Comparison of ENCODE assay signal across 1 cellular context in the genomic region with DNA sequence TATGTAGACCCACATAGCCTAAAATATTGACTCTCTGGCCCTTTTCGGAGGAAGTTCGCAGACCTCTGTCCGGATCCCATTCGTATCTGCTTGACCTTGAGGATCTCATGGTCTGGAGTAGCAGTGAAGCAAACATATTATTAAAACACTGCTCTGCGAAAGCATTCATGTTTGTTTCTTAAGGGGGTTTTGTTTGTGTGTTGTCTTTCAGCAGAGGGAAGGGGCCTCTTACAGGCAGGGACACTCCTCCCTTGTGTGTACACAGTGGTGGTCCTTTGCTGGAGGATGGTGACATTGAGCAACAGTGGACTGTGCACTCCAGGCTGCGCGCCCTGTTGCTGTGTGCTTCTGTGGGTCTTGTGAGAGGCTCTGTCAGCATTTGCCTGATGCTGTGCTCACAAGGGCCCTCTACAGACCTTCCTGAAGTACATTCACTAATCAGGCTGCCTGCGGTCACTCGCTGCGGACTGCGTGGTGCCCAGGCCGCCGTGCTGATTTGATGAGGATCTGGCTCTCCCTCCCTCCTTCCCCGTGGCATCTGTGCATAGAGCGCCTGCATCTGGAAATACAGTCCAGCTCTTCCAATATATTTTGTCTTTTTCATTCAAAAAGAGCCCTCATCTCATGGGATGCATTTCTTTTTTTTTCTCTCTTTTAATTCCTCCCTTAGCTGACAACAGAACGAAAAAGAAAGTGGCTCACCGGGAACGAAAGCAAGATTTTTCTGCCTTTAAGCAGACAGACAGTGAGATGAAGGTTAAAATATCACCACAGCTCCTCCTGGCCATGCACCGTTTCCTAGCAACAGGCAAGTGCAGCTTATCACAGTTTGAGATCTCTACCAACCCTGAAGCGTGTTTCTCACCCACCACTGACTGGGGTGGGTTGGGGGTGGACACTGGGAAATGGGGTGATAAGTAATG.
A peak's percentile ranks its signal among the peaks of the same experiment; 100 is the strongest.
TF ChIP-seq lines count a peak whose summit lies in the region.

No MANE protein-coding gene starts in this region.

TF ChIP-seq in HepG2, 621 proteins besides CTCF, POLR2A, EP300 and RAD21 (continued from another document and continues in another):
- TF ChIP-seq, protein P1, sequence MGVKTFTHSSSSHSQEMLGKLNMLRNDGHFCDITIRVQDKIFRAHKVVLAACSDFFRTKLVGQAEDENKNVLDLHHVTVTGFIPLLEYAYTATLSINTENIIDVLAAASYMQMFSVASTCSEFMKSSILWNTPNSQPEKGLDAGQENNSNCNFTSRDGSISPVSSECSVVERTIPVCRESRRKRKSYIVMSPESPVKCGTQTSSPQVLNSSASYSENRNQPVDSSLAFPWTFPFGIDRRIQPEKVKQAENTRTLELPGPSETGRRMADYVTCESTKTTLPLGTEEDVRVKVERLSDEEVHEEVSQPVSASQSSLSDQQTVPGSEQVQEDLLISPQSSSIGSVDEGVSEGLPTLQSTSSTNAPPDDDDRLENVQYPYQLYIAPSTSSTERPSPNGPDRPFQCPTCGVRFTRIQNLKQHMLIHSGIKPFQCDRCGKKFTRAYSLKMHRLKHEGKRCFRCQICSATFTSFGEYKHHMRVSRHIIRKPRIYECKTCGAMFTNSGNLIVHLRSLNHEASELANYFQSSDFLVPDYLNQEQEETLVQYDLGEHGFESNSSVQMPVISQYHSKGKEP (CRISPR knock-in tag; IDR thresholded peaks at IDR 0.05): peak; percentile 36; the same call in 1 of the 2 replicates
- TF ChIP-seq CCAR2 (optimal IDR thresholded peaks at IDR 0.05; ENCODE audit: low read depth, low read length) (no peak), MEIS1 (CRISPR knock-in tag; IDR thresholded peaks at IDR 0.05; ENCODE audit: borderline replicate concordance) (0 out of 2 replicates have a peak, but pooled peaks have one; percentile 32), ZFP1 (CRISPR knock-in tag; IDR thresholded peaks at IDR 0.05) (peak; percentile 92; the same call in 1 of the 2 replicates), ELF4 (CRISPR knock-in tag; IDR thresholded peaks at IDR 0.05; ENCODE audit: borderline replicate concordance) (peak; percentile 49; the same call in 1 of the 2 replicates), MED13 (CRISPR knock-in tag; IDR thresholded peaks at IDR 0.05) (peak; percentile 72; the same call in 1 of the 2 replicates), ZSCAN31 (CRISPR knock-in tag; IDR thresholded peaks at IDR 0.05; ENCODE audit: low read depth) (peak; percentile 88), SMAD9 (CRISPR knock-in tag; IDR thresholded peaks at IDR 0.05) (no peak), CHD4 (IDR thresholded peaks at IDR 0.05; ENCODE audit: borderline replicate concordance, low read length) (no peak), ZNF446 (CRISPR knock-in tag; IDR thresholded peaks at IDR 0.05) (peak; percentile 50; the same call in 1 of the 2 replicates), MEF2D (CRISPR knock-in tag; IDR thresholded peaks at IDR 0.05) (peak; percentile 81), TSC22D2 (CRISPR knock-in tag; IDR thresholded peaks at IDR 0.05; ENCODE audit: borderline replicate concordance) (0 out of 2 replicates have a peak, but pooled peaks have one; percentile 89), ZNF335 (CRISPR knock-in tag; IDR thresholded peaks at IDR 0.05) (peak; percentile 89), ZZZ3 (CRISPR knock-in tag; IDR thresholded peaks at IDR 0.05; ENCODE audit: borderline replicate concordance) (no peak), ZNF678 (CRISPR knock-in tag; IDR thresholded peaks at IDR 0.05) (no peak), TCF7 (IDR thresholded peaks at IDR 0.05; ENCODE audit: low read depth) (peak; percentile 57), BRD4 (CRISPR knock-in tag; IDR thresholded peaks at IDR 0.05) (no peak), SMARCE1 (IDR thresholded peaks at IDR 0.05; ENCODE audit: borderline replicate concordance) (no peak), GTF2F1 (IDR thresholded peaks at IDR 0.05; ENCODE audit: low read length) (no peak), ZNF121 (CRISPR knock-in tag; IDR thresholded peaks at IDR 0.05) (peak; percentile 89), KMT2A (CRISPR knock-in tag; IDR thresholded peaks at IDR 0.05) (peak; percentile 90), DR1 (CRISPR knock-in tag; IDR thresholded peaks at IDR 0.05) (no peak), PPARG (CRISPR knock-in tag; conservative IDR thresholded peaks at IDR 0.05) (peak; percentile 4; the same call in 1 of the 2 replicates), ZNF326 (CRISPR knock-in tag; IDR thresholded peaks at IDR 0.05; ENCODE audit: borderline replicate concordance) (no peak), NR2C2 (CRISPR knock-in tag; IDR thresholded peaks at IDR 0.05; ENCODE audit: borderline replicate concordance) (peak; percentile 65; the same call in 1 of the 2 replicates), NFRKB (IDR thresholded peaks at IDR 0.05) (no peak), NCOA5 (CRISPR knock-in tag; IDR thresholded peaks at IDR 0.05) (no peak), KLF15 (CRISPR knock-in tag; IDR thresholded peaks at IDR 0.05; ENCODE audit: borderline replicate concordance) (no peak), HDAC6 (IDR thresholded peaks at IDR 0.05; ENCODE audit: low read depth, low read length) (no peak), HOXD1 (CRISPR knock-in tag; IDR thresholded peaks at IDR 0.05) (peak; percentile 72; the same call in 1 of the 2 replicates), REL (CRISPR knock-in tag; conservative IDR thresholded peaks at IDR 0.05) (peak; percentile 79; the same call in 1 of the 2 replicates), PCBP1 (IDR thresholded peaks at IDR 0.05; ENCODE audit: borderline replicate concordance, low read depth, low read length) (no peak), ZFP62 (CRISPR knock-in tag; IDR thresholded peaks at IDR 0.05) (no peak), SNRNP70 (IDR thresholded peaks at IDR 0.05; ENCODE audit: low read depth, low read length) (no peak), ZBTB7B (CRISPR knock-in tag; IDR thresholded peaks at IDR 0.05) (peak; percentile 100), ZIK1 (CRISPR knock-in tag; IDR thresholded peaks at IDR 0.05; ENCODE audit: borderline replicate concordance, low read depth) (0 out of 2 replicates have a peak, but pooled peaks have one; percentile 52)
- TF ChIP-seq, protein P2, sequence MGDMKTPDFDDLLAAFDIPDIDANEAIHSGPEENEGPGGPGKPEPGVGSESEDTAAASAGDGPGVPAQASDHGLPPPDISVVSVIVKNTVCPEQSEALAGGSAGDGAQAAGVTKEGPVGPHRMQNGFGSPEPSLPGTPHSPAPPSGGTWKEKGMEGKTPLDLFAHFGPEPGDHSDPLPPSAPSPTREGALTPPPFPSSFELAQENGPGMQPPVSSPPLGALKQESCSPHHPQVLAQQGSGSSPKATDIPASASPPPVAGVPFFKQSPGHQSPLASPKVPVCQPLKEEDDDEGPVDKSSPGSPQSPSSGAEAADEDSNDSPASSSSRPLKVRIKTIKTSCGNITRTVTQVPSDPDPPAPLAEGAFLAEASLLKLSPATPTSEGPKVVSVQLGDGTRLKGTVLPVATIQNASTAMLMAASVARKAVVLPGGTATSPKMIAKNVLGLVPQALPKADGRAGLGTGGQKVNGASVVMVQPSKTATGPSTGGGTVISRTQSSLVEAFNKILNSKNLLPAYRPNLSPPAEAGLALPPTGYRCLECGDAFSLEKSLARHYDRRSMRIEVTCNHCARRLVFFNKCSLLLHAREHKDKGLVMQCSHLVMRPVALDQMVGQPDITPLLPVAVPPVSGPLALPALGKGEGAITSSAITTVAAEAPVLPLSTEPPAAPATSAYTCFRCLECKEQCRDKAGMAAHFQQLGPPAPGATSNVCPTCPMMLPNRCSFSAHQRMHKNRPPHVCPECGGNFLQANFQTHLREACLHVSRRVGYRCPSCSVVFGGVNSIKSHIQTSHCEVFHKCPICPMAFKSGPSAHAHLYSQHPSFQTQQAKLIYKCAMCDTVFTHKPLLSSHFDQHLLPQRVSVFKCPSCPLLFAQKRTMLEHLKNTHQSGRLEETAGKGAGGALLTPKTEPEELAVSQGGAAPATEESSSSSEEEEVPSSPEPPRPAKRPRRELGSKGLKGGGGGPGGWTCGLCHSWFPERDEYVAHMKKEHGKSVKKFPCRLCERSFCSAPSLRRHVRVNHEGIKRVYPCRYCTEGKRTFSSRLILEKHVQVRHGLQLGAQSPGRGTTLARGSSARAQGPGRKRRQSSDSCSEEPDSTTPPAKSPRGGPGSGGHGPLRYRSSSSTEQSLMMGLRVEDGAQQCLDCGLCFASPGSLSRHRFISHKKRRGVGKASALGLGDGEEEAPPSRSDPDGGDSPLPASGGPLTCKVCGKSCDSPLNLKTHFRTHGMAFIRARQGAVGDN (CRISPR knock-in tag; IDR thresholded peaks at IDR 0.05): peak; percentile 92
- TF ChIP-seq, protein P3, sequence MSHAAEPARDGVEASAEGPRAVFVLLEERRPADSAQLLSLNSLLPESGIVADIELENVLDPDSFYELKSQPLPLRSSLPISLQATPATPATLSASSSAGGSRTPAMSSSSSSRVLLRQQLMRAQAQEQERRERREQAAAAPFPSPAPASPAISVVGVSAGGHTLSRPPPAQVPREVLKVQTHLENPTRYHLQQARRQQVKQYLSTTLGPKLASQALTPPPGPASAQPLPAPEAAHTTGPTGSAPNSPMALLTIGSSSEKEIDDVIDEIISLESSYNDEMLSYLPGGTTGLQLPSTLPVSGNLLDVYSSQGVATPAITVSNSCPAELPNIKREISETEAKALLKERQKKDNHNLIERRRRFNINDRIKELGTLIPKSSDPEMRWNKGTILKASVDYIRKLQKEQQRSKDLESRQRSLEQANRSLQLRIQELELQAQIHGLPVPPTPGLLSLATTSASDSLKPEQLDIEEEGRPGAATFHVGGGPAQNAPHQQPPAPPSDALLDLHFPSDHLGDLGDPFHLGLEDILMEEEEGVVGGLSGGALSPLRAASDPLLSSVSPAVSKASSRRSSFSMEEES (CRISPR knock-in tag; IDR thresholded peaks at IDR 0.05): peak; percentile 92
- TF ChIP-seq, protein P4, sequence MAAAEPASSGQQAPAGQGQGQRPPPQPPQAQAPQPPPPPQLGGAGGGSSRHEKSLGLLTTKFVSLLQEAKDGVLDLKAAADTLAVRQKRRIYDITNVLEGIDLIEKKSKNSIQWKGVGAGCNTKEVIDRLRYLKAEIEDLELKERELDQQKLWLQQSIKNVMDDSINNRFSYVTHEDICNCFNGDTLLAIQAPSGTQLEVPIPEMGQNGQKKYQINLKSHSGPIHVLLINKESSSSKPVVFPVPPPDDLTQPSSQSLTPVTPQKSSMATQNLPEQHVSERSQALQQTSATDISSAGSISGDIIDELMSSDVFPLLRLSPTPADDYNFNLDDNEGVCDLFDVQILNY (CRISPR knock-in tag; conservative IDR thresholded peaks at IDR 0.05): no peak
- TF ChIP-seq, protein P5, sequence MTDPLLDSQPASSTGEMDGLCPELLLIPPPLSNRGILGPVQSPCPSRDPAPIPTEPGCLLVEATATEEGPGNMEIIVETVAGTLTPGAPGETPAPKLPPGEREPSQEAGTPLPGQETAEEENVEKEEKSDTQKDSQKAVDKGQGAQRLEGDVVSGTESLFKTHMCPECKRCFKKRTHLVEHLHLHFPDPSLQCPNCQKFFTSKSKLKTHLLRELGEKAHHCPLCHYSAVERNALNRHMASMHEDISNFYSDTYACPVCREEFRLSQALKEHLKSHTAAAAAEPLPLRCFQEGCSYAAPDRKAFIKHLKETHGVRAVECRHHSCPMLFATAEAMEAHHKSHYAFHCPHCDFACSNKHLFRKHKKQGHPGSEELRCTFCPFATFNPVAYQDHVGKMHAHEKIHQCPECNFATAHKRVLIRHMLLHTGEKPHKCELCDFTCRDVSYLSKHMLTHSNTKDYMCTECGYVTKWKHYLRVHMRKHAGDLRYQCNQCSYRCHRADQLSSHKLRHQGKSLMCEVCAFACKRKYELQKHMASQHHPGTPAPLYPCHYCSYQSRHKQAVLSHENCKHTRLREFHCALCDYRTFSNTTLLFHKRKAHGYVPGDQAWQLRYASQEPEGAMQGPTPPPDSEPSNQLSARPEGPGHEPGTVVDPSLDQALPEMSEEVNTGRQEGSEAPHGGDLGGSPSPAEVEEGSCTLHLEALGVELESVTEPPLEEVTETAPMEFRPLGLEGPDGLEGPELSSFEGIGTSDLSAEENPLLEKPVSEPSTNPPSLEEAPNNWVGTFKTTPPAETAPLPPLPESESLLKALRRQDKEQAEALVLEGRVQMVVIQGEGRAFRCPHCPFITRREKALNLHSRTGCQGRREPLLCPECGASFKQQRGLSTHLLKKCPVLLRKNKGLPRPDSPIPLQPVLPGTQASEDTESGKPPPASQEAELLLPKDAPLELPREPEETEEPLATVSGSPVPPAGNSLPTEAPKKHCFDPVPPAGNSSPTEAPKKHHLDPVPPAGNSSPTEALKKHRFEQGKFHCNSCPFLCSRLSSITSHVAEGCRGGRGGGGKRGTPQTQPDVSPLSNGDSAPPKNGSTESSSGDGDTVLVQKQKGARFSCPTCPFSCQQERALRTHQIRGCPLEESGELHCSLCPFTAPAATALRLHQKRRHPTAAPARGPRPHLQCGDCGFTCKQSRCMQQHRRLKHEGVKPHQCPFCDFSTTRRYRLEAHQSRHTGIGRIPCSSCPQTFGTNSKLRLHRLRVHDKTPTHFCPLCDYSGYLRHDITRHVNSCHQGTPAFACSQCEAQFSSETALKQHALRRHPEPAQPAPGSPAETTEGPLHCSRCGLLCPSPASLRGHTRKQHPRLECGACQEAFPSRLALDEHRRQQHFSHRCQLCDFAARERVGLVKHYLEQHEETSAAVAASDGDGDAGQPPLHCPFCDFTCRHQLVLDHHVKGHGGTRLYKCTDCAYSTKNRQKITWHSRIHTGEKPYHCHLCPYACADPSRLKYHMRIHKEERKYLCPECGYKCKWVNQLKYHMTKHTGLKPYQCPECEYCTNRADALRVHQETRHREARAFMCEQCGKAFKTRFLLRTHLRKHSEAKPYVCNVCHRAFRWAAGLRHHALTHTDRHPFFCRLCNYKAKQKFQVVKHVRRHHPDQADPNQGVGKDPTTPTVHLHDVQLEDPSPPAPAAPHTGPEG (CRISPR knock-in tag; IDR thresholded peaks at IDR 0.05): peak; percentile 25; the same call in 1 of the 2 replicates
- TF ChIP-seq, protein P6, sequence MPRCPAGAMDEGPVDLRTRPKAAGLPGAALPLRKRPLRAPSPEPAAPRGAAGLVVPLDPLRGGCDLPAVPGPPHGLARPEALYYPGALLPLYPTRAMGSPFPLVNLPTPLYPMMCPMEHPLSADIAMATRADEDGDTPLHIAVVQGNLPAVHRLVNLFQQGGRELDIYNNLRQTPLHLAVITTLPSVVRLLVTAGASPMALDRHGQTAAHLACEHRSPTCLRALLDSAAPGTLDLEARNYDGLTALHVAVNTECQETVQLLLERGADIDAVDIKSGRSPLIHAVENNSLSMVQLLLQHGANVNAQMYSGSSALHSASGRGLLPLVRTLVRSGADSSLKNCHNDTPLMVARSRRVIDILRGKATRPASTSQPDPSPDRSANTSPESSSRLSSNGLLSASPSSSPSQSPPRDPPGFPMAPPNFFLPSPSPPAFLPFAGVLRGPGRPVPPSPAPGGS (CRISPR knock-in tag; IDR thresholded peaks at IDR 0.05): no peak
- TF ChIP-seq, protein P7, sequence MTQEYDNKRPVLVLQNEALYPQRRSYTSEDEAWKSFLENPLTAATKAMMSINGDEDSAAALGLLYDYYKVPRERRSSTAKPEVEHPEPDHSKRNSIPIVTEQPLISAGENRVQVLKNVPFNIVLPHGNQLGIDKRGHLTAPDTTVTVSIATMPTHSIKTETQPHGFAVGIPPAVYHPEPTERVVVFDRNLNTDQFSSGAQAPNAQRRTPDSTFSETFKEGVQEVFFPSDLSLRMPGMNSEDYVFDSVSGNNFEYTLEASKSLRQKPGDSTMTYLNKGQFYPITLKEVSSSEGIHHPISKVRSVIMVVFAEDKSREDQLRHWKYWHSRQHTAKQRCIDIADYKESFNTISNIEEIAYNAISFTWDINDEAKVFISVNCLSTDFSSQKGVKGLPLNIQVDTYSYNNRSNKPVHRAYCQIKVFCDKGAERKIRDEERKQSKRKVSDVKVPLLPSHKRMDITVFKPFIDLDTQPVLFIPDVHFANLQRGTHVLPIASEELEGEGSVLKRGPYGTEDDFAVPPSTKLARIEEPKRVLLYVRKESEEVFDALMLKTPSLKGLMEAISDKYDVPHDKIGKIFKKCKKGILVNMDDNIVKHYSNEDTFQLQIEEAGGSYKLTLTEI (CRISPR knock-in tag; conservative IDR thresholded peaks at IDR 0.05): no peak
